Comparison of ENCODE assay signal across 8 cellular contexts in the genomic region with DNA sequence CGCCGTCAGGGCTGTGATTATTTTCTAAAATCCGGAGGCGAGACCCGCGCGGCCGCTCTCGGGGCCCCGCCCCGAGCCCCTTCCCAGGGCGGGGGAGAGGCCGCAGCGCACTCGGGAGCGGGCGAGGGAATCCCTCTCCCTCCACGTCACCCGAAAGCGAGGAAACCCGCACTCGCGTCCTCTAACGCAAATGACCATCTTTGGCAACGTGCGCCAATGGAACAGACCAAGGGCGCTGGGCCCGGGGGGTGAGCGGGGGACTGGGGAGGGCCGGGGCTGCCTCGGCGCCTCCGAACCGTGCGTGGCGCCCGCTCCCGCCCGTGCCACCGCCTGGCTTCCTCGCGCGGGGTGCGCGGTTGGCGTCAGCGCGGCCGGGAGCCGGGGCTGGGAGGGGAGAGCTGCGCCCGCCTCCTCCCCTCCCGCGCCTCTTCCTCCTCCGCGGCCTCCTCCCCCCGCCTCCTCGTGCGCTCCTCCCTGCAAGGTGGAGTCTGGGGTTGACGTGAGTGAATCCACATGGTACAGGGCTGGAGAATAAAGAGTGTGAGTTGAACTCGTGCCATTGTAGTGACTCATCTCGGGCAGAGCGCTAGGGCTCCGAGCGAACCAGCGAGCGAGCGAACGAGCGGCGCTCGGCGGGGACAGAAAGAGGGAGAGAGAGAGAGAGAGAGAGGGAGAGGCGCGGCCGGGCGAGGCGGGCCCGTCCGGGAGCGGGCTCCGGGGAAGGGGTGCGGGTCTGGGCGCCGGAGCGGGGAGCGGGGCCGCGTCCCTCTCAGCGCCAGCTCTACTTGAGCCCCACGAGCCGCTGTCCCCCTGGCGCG. TPM values are rescaled to one million over a fixed set of nuclear protein-coding genes. Genes with fewer than 3 reads are reported as not detected.
DNase-seq lines count a peak whose midpoint lies in the region; ATAC-seq, FAIRE-seq and TF ChIP-seq lines count a peak whose summit lies in the region.

A gene (plus strand): TSS at position 562 of the 818 bp plus-strand sequence. CDS start 863 bp downstream, outside the sequence.

- peak; percentile 81 for ATAC-seq in GM19043 (IDR thresholded peaks at IDR 0.05; ENCODE audit: low read depth, unreplicated experiment)
- ATAC-seq in HG03378 (IDR thresholded peaks at IDR 0.05; ENCODE audit: unreplicated experiment), result peak; percentile 83

- intact Hi-C loops in kidney (cut with DNase I), result no loop called here

- peaks cover 3 to 7% of the 10 kb centered on the region in 2 donors for H3K4me1 ChIP-seq in kidney (ENCODE audit: control insufficient read depth in 1 of 2, insufficient read depth in 1 of 2, low read depth in 1 of 2, low read length in 2 of 2)

- peak within 1 kb of the TSS; percentile 99 for H3K4me3 ChIP-seq in AG10803 (ENCODE audit: low read length)
- peak within 1 kb of the TSS; percentile 80 to 98 for H3K4me3 ChIP-seq in kidney (ENCODE audit: low read length in 2 of 2)

- no peak for FAIRE-seq in kidney (lab: Jason Lieb, UNC)

- H3K36me3 ChIP-seq in kidney (ENCODE audit: control insufficient read depth in 1 of 2, insufficient read depth in 2 of 2, low read length in 2 of 2), result no peaks in the 10 kb centered on the region

- H3K9me3 ChIP-seq in kidney (ENCODE audit: control insufficient read depth in 1 of 2, low read length in 2 of 2), result no peaks in the 10 kb centered on the region

- peak; percentile 100 for DNase-seq in AG10803 (ENCODE audit: low read depth)
- DNase-seq in NCI-H446 treated with DMSO at 0.1 percent for 48 hours (lab: John Stamatoyannopoulos, UW), result peak; percentile 98
- DNase-seq in activated CD4-positive, CD25-positive, alpha-beta regulatory T cell treated with anti-CD3 and anti-CD28 coated beads, Interleukin-2, amount 50 U/mL, for 72 hours, result peak; percentile 92
- DNase-seq in cerebellar nuclear complex (lab: John Stamatoyannopoulos, UW), result peak; percentile 93 to 94
- peak; percentile 99 for DNase-seq in kidney
- DNase-seq in stimulated activated CD4-positive, alpha-beta T cell treated with anti-CD3 and anti-CD28 coated beads, Interleukin-15, amount 100 ng/mL, for 24 hours, result peak; percentile 94

- H3K27ac ChIP-seq in kidney (ENCODE audit: low read depth in 2 of 2, low read length in 2 of 2), result peak within 1 kb of the TSS; percentile 98 to 99

- peak within 1 kb of the TSS; percentile 94 to 99 for H3K9ac ChIP-seq in kidney (ENCODE audit: low read length in 2 of 2)

- no peak for TF ChIP-seq CTCF in AG10803 (conservative IDR thresholded peaks at IDR 0.05; ENCODE audit: low read length)
- TF ChIP-seq CTCF in kidney (IDR thresholded peaks at IDR 0.05; ENCODE audit: borderline replicate concordance, extremely low read depth, insufficient read depth), result peak; percentile 7

RNA-seq across cellular contexts. Expression of the gene that starts here (rescaled TPM):
- total RNA-seq in kidney, result 149 TPM
- 20.6 TPM for polyA plus RNA-seq in kidney (ENCODE audit: insufficient read depth, low read depth, low replicate concordance)

Comparison
In these comparisons a context has a peak if more than half of its experiments do, and no peak if none do; other contexts are left out.
1. Peak in every context shown above with its lines: DNase-seq, ATAC-seq, H3K4me3 ChIP-seq and H3K27ac ChIP-seq.